Comparison of ENCODE assay signal across 4 cellular contexts in the genomic region with DNA sequence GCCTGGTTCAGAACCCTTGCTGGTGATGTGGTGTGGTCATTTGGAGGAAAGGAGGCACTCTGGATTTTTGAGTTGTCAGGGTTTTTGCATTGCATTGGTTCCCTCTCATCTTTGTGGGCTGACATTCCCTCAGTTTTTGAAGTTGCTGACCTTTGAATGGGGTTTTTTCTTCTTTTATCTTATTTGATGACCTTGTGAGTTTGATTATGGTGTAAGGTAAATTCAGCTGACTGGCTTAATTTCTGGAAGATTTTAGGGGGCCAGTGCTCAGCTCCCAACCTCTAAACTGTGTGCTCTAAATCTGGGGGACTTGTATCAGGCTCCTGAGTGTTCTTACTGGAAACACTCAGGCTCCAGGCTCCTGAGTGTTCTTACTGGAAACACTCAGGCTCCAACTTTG.
TF ChIP-seq lines count a peak whose summit lies in the region.

No MANE protein-coding gene starts in this region.

TF ChIP-seq in HepG2, 621 proteins besides CTCF, POLR2A, EP300 and RAD21:
- no peak for TF ChIP-seq ZFAT (CRISPR knock-in tag; conservative IDR thresholded peaks at IDR 0.05)
- TF ChIP-seq MAFK (conservative IDR thresholded peaks at IDR 0.05 in 1 of 2, IDR thresholded peaks at IDR 0.05 in 1 of 2; ENCODE audit: low read length in 2 of 2): peak; percentile 36 to 66
- TF ChIP-seq NFIB (CRISPR knock-in tag; IDR thresholded peaks at IDR 0.05; ENCODE audit: borderline replicate concordance): no peak
- no peak for TF ChIP-seq ZNF256 (CRISPR knock-in tag; conservative IDR thresholded peaks at IDR 0.05)
- TF ChIP-seq HOXA7 (CRISPR knock-in tag; IDR thresholded peaks at IDR 0.05): no peak
- TF ChIP-seq MAFF (IDR thresholded peaks at IDR 0.05; ENCODE audit: low read depth, low read length): peak; percentile 59
TF ChIP-seq in HepG2: peak in this region for 2.

TF ChIP-seq in A549, 52 proteins besides CTCF, POLR2A, EP300 and RAD21:
- no peak for TF ChIP-seq MYC (IDR thresholded peaks at IDR 0.05; ENCODE audit: borderline replicate concordance, low read length)
- TF ChIP-seq MAFK (IDR thresholded peaks at IDR 0.05; ENCODE audit: partially characterized antibody): peak; percentile 21
- no peak for TF ChIP-seq RCOR1 (IDR thresholded peaks at IDR 0.05; ENCODE audit: low read depth, low read length)
- no peak for TF ChIP-seq ZFP36 (IDR thresholded peaks at IDR 0.05; ENCODE audit: borderline replicate concordance, partially characterized antibody)
- no peak for TF ChIP-seq GATA3 (IDR thresholded peaks at IDR 0.05; ENCODE audit: borderline replicate concordance)
- TF ChIP-seq, protein P1, sequence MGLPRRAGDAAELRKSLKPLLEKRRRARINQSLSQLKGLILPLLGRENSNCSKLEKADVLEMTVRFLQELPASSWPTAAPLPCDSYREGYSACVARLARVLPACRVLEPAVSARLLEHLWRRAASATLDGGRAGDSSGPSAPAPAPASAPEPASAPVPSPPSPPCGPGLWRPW (IDR thresholded peaks at IDR 0.05): no peak

TF ChIP-seq in K562, 482 proteins besides CTCF, POLR2A, EP300 and RAD21:
- TF ChIP-seq ZNF316 (IDR thresholded peaks at IDR 0.05) (peak; percentile 17; the same call in 1 of the 2 replicates), SMARCE1 (IDR thresholded peaks at IDR 0.05) (no peak), ZC3H4 (CRISPR knock-in tag; IDR thresholded peaks at IDR 0.05; ENCODE audit: borderline replicate concordance) (no peak), CBX2 (IDR thresholded peaks at IDR 0.05; ENCODE audit: insufficient read depth, low read length, poor library complexity, severe bottlenecking) (no peak)

TF ChIP-seq in GM23338, 12 proteins besides CTCF, POLR2A, EP300 and RAD21:
- TF ChIP-seq EZH2 (IDR thresholded peaks at IDR 0.05; ENCODE audit: low read depth, unreplicated experiment): no peak
- TF ChIP-seq, protein P2, sequence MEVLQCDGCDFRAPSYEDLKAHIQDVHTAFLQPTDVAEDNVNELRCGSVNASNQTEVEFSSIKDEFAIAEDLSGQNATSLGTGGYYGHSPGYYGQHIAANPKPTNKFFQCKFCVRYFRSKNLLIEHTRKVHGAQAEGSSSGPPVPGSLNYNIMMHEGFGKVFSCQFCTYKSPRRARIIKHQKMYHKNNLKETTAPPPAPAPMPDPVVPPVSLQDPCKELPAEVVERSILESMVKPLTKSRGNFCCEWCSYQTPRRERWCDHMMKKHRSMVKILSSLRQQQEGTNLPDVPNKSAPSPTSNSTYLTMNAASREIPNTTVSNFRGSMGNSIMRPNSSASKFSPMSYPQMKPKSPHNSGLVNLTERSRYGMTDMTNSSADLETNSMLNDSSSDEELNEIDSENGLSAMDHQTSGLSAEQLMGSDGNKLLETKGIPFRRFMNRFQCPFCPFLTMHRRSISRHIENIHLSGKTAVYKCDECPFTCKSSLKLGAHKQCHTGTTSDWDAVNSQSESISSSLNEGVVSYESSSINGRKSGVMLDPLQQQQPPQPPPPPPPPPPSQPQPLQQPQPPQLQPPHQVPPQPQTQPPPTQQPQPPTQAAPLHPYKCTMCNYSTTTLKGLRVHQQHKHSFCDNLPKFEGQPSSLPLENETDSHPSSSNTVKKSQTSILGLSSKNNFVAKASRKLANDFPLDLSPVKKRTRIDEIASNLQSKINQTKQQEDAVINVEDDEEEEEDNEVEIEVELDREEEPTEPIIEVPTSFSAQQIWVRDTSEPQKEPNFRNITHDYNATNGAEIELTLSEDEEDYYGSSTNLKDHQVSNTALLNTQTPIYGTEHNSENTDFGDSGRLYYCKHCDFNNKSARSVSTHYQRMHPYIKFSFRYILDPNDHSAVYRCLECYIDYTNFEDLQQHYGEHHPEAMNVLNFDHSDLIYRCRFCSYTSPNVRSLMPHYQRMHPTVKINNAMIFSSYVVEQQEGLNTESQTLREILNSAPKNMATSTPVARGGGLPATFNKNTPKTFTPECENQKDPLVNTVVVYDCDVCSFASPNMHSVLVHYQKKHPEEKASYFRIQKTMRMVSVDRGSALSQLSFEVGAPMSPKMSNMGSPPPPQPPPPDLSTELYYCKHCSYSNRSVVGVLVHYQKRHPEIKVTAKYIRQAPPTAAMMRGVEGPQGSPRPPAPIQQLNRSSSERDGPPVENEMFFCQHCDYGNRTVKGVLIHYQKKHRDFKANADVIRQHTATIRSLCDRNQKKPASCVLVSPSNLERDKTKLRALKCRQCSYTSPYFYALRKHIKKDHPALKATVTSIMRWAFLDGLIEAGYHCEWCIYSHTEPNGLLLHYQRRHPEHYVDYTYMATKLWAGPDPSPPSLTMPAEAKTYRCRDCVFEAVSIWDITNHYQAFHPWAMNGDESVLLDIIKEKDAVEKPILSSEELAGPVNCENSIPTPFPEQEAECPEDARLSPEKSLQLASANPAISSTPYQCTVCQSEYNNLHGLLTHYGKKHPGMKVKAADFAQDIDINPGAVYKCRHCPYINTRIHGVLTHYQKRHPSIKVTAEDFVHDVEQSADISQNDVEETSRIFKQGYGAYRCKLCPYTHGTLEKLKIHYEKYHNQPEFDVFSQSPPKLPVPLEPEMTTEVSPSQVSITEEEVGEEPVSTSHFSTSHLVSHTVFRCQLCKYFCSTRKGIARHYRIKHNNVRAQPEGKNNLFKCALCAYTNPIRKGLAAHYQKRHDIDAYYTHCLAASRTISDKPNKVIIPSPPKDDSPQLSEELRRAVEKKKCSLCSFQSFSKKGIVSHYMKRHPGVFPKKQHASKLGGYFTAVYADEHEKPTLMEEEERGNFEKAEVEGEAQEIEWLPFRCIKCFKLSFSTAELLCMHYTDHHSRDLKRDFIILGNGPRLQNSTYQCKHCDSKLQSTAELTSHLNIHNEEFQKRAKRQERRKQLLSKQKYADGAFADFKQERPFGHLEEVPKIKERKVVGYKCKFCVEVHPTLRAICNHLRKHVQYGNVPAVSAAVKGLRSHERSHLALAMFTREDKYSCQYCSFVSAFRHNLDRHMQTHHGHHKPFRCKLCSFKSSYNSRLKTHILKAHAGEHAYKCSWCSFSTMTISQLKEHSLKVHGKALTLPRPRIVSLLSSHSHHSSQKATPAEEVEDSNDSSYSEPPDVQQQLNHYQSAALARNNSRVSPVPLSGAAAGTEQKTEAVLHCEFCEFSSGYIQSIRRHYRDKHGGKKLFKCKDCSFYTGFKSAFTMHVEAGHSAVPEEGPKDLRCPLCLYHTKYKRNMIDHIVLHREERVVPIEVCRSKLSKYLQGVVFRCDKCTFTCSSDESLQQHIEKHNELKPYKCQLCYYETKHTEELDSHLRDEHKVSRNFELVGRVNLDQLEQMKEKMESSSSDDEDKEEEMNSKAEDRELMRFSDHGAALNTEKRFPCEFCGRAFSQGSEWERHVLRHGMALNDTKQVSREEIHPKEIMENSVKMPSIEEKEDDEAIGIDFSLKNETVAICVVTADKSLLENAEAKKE (CRISPR knock-in tag; IDR thresholded peaks at IDR 0.05): no peak
- TF ChIP-seq EZH2phosphoT487 (IDR thresholded peaks at IDR 0.05; ENCODE audit: unreplicated experiment): no peak
- TF ChIP-seq, protein P3, sequence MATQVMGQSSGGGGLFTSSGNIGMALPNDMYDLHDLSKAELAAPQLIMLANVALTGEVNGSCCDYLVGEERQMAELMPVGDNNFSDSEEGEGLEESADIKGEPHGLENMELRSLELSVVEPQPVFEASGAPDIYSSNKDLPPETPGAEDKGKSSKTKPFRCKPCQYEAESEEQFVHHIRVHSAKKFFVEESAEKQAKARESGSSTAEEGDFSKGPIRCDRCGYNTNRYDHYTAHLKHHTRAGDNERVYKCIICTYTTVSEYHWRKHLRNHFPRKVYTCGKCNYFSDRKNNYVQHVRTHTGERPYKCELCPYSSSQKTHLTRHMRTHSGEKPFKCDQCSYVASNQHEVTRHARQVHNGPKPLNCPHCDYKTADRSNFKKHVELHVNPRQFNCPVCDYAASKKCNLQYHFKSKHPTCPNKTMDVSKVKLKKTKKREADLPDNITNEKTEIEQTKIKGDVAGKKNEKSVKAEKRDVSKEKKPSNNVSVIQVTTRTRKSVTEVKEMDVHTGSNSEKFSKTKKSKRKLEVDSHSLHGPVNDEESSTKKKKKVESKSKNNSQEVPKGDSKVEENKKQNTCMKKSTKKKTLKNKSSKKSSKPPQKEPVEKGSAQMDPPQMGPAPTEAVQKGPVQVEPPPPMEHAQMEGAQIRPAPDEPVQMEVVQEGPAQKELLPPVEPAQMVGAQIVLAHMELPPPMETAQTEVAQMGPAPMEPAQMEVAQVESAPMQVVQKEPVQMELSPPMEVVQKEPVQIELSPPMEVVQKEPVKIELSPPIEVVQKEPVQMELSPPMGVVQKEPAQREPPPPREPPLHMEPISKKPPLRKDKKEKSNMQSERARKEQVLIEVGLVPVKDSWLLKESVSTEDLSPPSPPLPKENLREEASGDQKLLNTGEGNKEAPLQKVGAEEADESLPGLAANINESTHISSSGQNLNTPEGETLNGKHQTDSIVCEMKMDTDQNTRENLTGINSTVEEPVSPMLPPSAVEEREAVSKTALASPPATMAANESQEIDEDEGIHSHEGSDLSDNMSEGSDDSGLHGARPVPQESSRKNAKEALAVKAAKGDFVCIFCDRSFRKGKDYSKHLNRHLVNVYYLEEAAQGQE (IDR thresholded peaks at IDR 0.05; ENCODE audit: unreplicated experiment): no peak
- TF ChIP-seq NANOG (IDR thresholded peaks at IDR 0.05; ENCODE audit: borderline replicate concordance): no peak
- no peak for TF ChIP-seq POLR2AphosphoS5 (IDR thresholded peaks at IDR 0.05; ENCODE audit: low read depth)
- TF ChIP-seq JUNB (IDR thresholded peaks at IDR 0.05; ENCODE audit: unreplicated experiment): no peak
- no peak for TF ChIP-seq ZNF114 (CRISPR knock-in tag; IDR thresholded peaks at IDR 0.05)
- TF ChIP-seq STAT1 (IDR thresholded peaks at IDR 0.05; ENCODE audit: unreplicated experiment): no peak
